In genomic region chr20:51416532-51417244, GRCh38 we compare ENCODE assay signal across 1 cellular context.
TF ChIP-seq lines count a peak whose summit lies in the region.

No MANE protein-coding gene starts in this region.

TF ChIP-seq in GM12878, 131 proteins besides CTCF, POLR2A, EP300 and RAD21:
- TF ChIP-seq CBFB (IDR thresholded peaks at IDR 0.05; ENCODE audit: low read depth) (no peak), CHD2 (IDR thresholded peaks at IDR 0.05; ENCODE audit: borderline replicate concordance, low read depth, low read length) (no peak), EED (IDR thresholded peaks at IDR 0.05; ENCODE audit: low read depth) (no peak), ZNF622 (IDR thresholded peaks at IDR 0.05) (no peak), POLR2AphosphoS2 (IDR thresholded peaks at IDR 0.05; ENCODE audit: low read depth, low read length) (no peak), EZH2 (IDR thresholded peaks at IDR 0.05; ENCODE audit: borderline replicate concordance, control insufficient read depth, low read depth, low read length) (no peak), SPI1 (IDR thresholded peaks at IDR 0.05; ENCODE audit: borderline replicate concordance, insufficient read depth, low read depth, low read length) (no peak), NFIC (IDR thresholded peaks at IDR 0.05; ENCODE audit: low read depth, low read length) (no peak), MEF2B (IDR thresholded peaks at IDR 0.05; ENCODE audit: partially characterized antibody, poor library complexity, severe bottlenecking) (no peak), YBX1 (IDR thresholded peaks at IDR 0.05) (no peak), ZBTB11 (CRISPR knock-in tag; IDR thresholded peaks at IDR 0.05) (no peak), SREBF2 (IDR thresholded peaks at IDR 0.05; ENCODE audit: low read length) (no peak), MYB (IDR thresholded peaks at IDR 0.05; ENCODE audit: borderline replicate concordance, low read depth, low read length) (no peak), EGR1 (IDR thresholded peaks at IDR 0.05; ENCODE audit: borderline replicate concordance in 1 of 2, low read depth in 2 of 2, low read length in 2 of 2) (no peak), JUND (IDR thresholded peaks at IDR 0.05; ENCODE audit: low read depth, low read length) (no peak), SREBF1 (IDR thresholded peaks at IDR 0.05; ENCODE audit: low read length) (no peak), MEF2A (IDR thresholded peaks at IDR 0.05; ENCODE audit: insufficient read depth, low read depth, low read length) (no peak)
- TF ChIP-seq, protein P1, sequence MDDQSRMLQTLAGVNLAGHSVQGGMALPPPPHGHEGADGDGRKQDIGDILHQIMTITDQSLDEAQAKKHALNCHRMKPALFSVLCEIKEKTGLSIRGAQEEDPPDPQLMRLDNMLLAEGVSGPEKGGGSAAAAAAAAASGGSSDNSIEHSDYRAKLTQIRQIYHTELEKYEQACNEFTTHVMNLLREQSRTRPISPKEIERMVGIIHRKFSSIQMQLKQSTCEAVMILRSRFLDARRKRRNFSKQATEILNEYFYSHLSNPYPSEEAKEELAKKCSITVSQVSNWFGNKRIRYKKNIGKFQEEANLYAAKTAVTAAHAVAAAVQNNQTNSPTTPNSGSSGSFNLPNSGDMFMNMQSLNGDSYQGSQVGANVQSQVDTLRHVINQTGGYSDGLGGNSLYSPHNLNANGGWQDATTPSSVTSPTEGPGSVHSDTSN (IDR thresholded peaks at IDR 0.05; ENCODE audit: insufficient replicate concordance, low read depth, low read length) = no peak
- TF ChIP-seq, protein P2, sequence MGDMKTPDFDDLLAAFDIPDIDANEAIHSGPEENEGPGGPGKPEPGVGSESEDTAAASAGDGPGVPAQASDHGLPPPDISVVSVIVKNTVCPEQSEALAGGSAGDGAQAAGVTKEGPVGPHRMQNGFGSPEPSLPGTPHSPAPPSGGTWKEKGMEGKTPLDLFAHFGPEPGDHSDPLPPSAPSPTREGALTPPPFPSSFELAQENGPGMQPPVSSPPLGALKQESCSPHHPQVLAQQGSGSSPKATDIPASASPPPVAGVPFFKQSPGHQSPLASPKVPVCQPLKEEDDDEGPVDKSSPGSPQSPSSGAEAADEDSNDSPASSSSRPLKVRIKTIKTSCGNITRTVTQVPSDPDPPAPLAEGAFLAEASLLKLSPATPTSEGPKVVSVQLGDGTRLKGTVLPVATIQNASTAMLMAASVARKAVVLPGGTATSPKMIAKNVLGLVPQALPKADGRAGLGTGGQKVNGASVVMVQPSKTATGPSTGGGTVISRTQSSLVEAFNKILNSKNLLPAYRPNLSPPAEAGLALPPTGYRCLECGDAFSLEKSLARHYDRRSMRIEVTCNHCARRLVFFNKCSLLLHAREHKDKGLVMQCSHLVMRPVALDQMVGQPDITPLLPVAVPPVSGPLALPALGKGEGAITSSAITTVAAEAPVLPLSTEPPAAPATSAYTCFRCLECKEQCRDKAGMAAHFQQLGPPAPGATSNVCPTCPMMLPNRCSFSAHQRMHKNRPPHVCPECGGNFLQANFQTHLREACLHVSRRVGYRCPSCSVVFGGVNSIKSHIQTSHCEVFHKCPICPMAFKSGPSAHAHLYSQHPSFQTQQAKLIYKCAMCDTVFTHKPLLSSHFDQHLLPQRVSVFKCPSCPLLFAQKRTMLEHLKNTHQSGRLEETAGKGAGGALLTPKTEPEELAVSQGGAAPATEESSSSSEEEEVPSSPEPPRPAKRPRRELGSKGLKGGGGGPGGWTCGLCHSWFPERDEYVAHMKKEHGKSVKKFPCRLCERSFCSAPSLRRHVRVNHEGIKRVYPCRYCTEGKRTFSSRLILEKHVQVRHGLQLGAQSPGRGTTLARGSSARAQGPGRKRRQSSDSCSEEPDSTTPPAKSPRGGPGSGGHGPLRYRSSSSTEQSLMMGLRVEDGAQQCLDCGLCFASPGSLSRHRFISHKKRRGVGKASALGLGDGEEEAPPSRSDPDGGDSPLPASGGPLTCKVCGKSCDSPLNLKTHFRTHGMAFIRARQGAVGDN (IDR thresholded peaks at IDR 0.05) = no peak
